In the genomic region with DNA sequence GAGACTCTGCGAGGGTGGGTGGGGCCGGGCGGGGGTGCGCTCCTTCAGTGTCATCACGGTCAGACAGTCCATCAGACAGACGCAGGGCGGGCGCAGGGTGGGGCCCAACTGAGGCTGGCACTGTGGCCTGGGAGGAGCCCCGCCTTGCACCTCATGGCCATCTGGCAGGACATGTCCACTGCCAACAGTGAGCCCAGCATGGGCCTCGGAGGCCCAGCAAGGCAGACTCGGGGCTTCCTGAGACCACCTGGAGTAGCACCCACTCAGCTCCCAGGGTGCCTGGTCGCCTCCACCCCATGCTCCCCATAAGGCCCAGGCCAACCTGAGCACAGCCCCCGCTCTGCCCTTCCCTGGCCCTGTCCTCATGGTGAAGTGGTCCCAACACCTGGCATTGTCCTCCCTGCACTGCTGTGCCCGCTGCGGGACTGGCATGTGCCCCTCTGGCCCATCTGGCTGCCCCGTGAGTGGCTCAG, we compare ENCODE assay signal across 21 cellular contexts. TPM values are rescaled to one million over a fixed set of nuclear protein-coding genes. Genes with fewer than 3 reads are reported as not detected.
"Had no signal": no experiment of that assay in that cellular context is flagged by ENCODE, and none has a peak within 500 bp of the region (broad histone marks: within the 10 kb centered on the region; RNA-seq: fewer than 3 reads in every experiment).

No MANE protein-coding gene starts in this region.

- H3K4me3 Mint-ChIP-seq: naive thymus-derived CD4-positive, alpha-beta T cell; nephron progenitor cell had no signal

- H3K27me3 ChIP-seq: dorsolateral prefrontal cortex, hepatocyte, left lung, sigmoid colon had no signal

- H3K4me1 ChIP-seq: left lung, lower lobe of right lung, psoas muscle, sigmoid colon had no signal

- ATAC-seq: left lung; lower lobe of right lung; naive thymus-derived CD4-positive, alpha-beta T cell; psoas muscle had no signal

- H3K9me3 ChIP-seq: neutrophil, sigmoid colon had no signal

- H3K27ac ChIP-seq: dorsolateral prefrontal cortex, hepatocyte, left lung, lower lobe of right lung, neutrophil, psoas muscle, sigmoid colon, skin epidermis had no signal

- H3K27ac Mint-ChIP-seq: naive thymus-derived CD4-positive, alpha-beta T cell; nephron progenitor cell had no signal

- H3K4me2 ChIP-seq: hepatocyte had no signal

- H3K36me3 ChIP-seq: left lung, lower lobe of right lung, neutrophil, sigmoid colon had no signal

- H3K4me3 ChIP-seq: dorsolateral prefrontal cortex, hepatocyte, left lung, lower lobe of right lung, psoas muscle, sigmoid colon, skin epidermis had no signal

- DNase-seq: cortex of kidney; dorsolateral prefrontal cortex; effector CD8-positive, alpha-beta T cell; foreskin melanocyte; head of caudate nucleus; kidney glomerular epithelial cell; lower lobe of right lung; mesendoderm; naive thymus-derived CD4-positive, alpha-beta T cell; nephron progenitor cell; psoas muscle; sigmoid colon; stimulated activated CD4-positive, alpha-beta T cell treated with anti-CD3 and anti-CD28 coated beads, Interleukin-12 subunit alpha, Interleukin-12 subunit beta, amount 100 ng/mL, for 4 hours; stimulated activated naive CD4-positive, alpha-beta T cell treated with Interleukin-2 at 50 U/mL for 16 hours; trophoblast cell had no signal

- H2AFZ ChIP-seq: hepatocyte had no signal

- H3K79me2 ChIP-seq: hepatocyte had no signal

RNA-seq across cellular contexts. Expression of gene CCDC187, which starts 14.9 kb away (rescaled TPM):
- total RNA-seq: osteoblast, psoas muscle, sigmoid colon had no signal
- polyA plus RNA-seq: esophagus; naive thymus-derived CD4-positive, alpha-beta T cell; psoas muscle had no signal
